1 cellular context compared by ENCODE assay signal in the genomic region with DNA sequence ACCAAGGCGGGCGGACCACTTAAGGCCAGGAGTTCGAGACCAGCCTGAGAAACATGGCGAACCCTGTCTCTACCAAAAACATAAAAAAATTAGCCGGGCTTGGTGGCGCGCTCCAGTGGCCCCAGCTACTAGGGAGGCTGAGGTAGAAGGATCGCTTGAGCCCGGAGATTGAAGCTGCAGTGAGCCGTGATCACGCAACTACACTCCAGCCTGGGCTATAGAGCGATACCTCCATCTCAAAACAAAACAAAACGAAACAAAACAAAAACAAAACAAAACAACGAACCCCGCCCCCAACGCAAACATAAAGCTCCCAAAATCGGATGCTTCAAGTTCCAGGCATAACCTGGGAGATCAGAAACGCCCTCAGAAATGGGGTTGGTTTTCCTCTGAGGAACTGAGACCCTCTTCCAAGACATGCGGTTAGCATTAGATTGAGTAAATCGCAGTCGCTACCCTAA.
TF ChIP-seq lines count a peak whose summit lies in the region.

No MANE protein-coding gene starts in this region.

TF ChIP-seq in K562, 482 proteins besides CTCF, POLR2A, EP300 and RAD21:
- 0 out of 2 replicates have a peak, but pooled peaks have one; percentile 9 for TF ChIP-seq PHF21A (IDR thresholded peaks at IDR 0.05; ENCODE audit: borderline replicate concordance, low read depth)
- TF ChIP-seq, protein P1, sequence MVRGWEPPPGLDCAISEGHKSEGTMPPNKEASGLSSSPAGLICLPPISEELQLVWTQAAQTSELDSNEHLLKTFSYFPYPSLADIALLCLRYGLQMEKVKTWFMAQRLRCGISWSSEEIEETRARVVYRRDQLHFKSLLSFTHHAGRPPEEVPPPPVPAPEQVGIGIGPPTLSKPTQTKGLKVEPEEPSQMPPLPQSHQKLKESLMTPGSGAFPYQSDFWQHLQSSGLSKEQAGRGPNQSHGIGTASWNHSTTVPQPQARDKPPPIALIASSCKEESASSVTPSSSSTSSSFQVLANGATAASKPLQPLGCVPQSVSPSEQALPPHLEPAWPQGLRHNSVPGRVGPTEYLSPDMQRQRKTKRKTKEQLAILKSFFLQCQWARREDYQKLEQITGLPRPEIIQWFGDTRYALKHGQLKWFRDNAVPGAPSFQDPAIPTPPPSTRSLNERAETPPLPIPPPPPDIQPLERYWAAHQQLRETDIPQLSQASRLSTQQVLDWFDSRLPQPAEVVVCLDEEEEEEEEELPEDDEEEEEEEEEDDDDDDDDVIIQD (CRISPR knock-in tag; IDR thresholded peaks at IDR 0.05) = no peak
- TF ChIP-seq ESRRB (CRISPR knock-in tag; IDR thresholded peaks at IDR 0.05; ENCODE audit: borderline replicate concordance) = no peak
- no peak for TF ChIP-seq CBFB (CRISPR knock-in tag; IDR thresholded peaks at IDR 0.05)
- TF ChIP-seq ZZZ3 (IDR thresholded peaks at IDR 0.05) = 0 out of 2 replicates have a peak, but pooled peaks have one; percentile 55
- TF ChIP-seq, protein P2, sequence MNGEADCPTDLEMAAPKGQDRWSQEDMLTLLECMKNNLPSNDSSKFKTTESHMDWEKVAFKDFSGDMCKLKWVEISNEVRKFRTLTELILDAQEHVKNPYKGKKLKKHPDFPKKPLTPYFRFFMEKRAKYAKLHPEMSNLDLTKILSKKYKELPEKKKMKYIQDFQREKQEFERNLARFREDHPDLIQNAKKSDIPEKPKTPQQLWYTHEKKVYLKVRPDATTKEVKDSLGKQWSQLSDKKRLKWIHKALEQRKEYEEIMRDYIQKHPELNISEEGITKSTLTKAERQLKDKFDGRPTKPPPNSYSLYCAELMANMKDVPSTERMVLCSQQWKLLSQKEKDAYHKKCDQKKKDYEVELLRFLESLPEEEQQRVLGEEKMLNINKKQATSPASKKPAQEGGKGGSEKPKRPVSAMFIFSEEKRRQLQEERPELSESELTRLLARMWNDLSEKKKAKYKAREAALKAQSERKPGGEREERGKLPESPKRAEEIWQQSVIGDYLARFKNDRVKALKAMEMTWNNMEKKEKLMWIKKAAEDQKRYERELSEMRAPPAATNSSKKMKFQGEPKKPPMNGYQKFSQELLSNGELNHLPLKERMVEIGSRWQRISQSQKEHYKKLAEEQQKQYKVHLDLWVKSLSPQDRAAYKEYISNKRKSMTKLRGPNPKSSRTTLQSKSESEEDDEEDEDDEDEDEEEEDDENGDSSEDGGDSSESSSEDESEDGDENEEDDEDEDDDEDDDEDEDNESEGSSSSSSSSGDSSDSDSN (IDR thresholded peaks at IDR 0.05; ENCODE audit: borderline replicate concordance in 1 of 2, low read depth in 2 of 2, low read length in 2 of 2) = no peak
- TF ChIP-seq KDM1A (IDR thresholded peaks at IDR 0.05) = peak in 1 of 2 experiments; percentile 42; a peak in 1 of 4 replicates
- TF ChIP-seq SMARCE1 (IDR thresholded peaks at IDR 0.05) = peak; percentile 10; the same call in 1 of the 2 replicates
- no peak for TF ChIP-seq SRSF7 (optimal IDR thresholded peaks at IDR 0.05; ENCODE audit: low read depth, low read length)
- TF ChIP-seq, protein P3, sequence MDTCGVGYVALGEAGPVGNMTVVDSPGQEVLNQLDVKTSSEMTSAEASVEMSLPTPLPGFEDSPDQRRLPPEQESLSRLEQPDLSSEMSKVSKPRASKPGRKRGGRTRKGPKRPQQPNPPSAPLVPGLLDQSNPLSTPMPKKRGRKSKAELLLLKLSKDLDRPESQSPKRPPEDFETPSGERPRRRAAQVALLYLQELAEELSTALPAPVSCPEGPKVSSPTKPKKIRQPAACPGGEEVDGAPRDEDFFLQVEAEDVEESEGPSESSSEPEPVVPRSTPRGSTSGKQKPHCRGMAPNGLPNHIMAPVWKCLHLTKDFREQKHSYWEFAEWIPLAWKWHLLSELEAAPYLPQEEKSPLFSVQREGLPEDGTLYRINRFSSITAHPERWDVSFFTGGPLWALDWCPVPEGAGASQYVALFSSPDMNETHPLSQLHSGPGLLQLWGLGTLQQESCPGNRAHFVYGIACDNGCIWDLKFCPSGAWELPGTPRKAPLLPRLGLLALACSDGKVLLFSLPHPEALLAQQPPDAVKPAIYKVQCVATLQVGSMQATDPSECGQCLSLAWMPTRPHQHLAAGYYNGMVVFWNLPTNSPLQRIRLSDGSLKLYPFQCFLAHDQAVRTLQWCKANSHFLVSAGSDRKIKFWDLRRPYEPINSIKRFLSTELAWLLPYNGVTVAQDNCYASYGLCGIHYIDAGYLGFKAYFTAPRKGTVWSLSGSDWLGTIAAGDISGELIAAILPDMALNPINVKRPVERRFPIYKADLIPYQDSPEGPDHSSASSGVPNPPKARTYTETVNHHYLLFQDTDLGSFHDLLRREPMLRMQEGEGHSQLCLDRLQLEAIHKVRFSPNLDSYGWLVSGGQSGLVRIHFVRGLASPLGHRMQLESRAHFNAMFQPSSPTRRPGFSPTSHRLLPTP (IDR thresholded peaks at IDR 0.05; ENCODE audit: borderline replicate concordance, extremely low read depth, insufficient read length) = peak; percentile 48
- TF ChIP-seq ADNP (tag; IDR thresholded peaks at IDR 0.05) = 0 out of 2 replicates have a peak, but pooled peaks have one; percentile 24
- TF ChIP-seq FOXP1 (CRISPR knock-in tag; IDR thresholded peaks at IDR 0.05) = 0 out of 2 replicates have a peak, but pooled peaks have one; percentile 36
- TF ChIP-seq, protein P4, sequence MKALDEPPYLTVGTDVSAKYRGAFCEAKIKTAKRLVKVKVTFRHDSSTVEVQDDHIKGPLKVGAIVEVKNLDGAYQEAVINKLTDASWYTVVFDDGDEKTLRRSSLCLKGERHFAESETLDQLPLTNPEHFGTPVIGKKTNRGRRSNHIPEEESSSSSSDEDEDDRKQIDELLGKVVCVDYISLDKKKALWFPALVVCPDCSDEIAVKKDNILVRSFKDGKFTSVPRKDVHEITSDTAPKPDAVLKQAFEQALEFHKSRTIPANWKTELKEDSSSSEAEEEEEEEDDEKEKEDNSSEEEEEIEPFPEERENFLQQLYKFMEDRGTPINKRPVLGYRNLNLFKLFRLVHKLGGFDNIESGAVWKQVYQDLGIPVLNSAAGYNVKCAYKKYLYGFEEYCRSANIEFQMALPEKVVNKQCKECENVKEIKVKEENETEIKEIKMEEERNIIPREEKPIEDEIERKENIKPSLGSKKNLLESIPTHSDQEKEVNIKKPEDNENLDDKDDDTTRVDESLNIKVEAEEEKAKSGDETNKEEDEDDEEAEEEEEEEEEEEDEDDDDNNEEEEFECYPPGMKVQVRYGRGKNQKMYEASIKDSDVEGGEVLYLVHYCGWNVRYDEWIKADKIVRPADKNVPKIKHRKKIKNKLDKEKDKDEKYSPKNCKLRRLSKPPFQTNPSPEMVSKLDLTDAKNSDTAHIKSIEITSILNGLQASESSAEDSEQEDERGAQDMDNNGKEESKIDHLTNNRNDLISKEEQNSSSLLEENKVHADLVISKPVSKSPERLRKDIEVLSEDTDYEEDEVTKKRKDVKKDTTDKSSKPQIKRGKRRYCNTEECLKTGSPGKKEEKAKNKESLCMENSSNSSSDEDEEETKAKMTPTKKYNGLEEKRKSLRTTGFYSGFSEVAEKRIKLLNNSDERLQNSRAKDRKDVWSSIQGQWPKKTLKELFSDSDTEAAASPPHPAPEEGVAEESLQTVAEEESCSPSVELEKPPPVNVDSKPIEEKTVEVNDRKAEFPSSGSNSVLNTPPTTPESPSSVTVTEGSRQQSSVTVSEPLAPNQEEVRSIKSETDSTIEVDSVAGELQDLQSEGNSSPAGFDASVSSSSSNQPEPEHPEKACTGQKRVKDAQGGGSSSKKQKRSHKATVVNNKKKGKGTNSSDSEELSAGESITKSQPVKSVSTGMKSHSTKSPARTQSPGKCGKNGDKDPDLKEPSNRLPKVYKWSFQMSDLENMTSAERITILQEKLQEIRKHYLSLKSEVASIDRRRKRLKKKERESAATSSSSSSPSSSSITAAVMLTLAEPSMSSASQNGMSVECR (CRISPR knock-in tag; IDR thresholded peaks at IDR 0.05) = 0 out of 2 replicates have a peak, but pooled peaks have one; percentile 61
- TF ChIP-seq CC2D1A (IDR thresholded peaks at IDR 0.05) = peak; percentile 18; the same call in 1 of the 2 replicates
